Comparison of ENCODE assay signal across 1 cellular context in the genomic region with DNA sequence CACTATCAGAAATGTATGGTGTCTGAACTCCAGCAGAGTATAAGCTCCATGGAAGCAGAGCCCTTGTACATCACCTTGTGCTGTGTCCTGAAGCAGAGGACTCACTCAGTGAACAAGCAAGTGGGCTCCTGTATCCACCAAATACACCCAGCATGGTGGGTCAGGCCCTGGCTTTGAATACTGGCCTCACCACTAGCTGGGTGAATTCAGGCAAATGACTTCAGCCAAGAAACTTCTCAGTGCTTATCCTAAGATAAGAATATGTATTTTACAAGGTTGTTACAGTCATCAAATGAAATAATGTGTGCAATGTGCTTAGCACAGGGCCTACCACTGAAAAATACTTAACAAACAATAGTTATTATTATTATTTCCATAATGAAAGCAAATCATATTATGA.
TF ChIP-seq lines count a peak whose summit lies in the region.

No MANE protein-coding gene starts in this region.

TF ChIP-seq in endothelial cell of umbilical vein, 7 proteins besides CTCF, POLR2A, EP300 and RAD21:
- no peak for TF ChIP-seq EZH2 (IDR thresholded peaks at IDR 0.05; ENCODE audit: borderline replicate concordance, low read depth, low read length, severe bottlenecking)
- no peak for TF ChIP-seq MYC (IDR thresholded peaks at IDR 0.05; ENCODE audit: low read depth, low read length)
- no peak for TF ChIP-seq FOS (IDR thresholded peaks at IDR 0.05; ENCODE audit: borderline replicate concordance, insufficient read depth, low read length)
- no peak for TF ChIP-seq GATA2 (IDR thresholded peaks at IDR 0.05; ENCODE audit: insufficient read depth, insufficient read length, low read depth, low read length)
- TF ChIP-seq, protein P1, sequence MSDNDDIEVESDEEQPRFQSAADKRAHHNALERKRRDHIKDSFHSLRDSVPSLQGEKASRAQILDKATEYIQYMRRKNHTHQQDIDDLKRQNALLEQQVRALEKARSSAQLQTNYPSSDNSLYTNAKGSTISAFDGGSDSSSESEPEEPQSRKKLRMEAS (IDR thresholded peaks at IDR 0.05; ENCODE audit: insufficient read depth, insufficient read length) = no peak
- TF ChIP-seq POLR2AphosphoS5 (IDR thresholded peaks at IDR 0.05; ENCODE audit: insufficient read depth, low read depth, low read length) = no peak
- no peak for TF ChIP-seq JUN (IDR thresholded peaks at IDR 0.05; ENCODE audit: borderline replicate concordance, insufficient read depth, insufficient read length, low read depth)
TF ChIP-seq in endothelial cell of umbilical vein: peak in this region for 0.
